ENCODE assay signal across 25 cellular contexts in the genomic region with DNA sequence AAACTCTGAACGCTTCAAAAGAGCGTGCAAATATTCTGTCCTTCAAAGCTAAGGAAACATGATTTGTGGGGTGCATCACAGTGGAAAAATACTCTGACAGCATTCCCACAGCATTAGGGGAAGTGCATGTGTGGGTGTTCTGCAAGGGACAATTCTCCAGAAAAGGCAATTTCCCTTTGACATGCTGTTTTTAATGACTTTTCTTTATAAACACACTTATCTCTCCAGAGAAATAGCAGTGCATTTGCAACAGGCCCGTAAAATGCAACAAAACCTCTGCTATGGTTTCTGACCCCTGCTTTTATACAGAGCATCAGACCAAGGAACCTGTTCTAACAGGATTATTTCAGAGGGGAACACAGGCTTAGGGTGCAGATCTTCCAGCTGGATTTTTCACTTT. TPM values are rescaled to one million over a fixed set of nuclear protein-coding genes. Genes with fewer than 3 reads are reported as not detected.
"Had no signal": no experiment of that assay in that cellular context is flagged by ENCODE, and none has a peak within 500 bp of the region (broad histone marks: within the 10 kb centered on the region; RNA-seq: fewer than 3 reads in every experiment).

No MANE protein-coding gene starts in this region.

- DNase-seq: cerebellar nuclear complex; dermis blood vessel endothelial cell; endodermal cell; gastrocnemius medialis; heart right ventricle; hypothalamus; kidney glomerular epithelial cell; left lung; mesendoderm; naive B cell; nephron progenitor cell; posterior cingulate gyrus; sigmoid colon; stimulated activated CD4-positive, alpha-beta T cell treated with anti-CD3 and anti-CD28 coated beads, Interleukin-12 subunit alpha, Interleukin-12 subunit beta, amount 100 ng/mL, for 4 hours; stimulated activated naive CD4-positive, alpha-beta T cell; stomach; substantia nigra; trophoblast cell had no signal

- H3K9me3 ChIP-seq: gastrocnemius medialis, heart right ventricle, left lung, neutrophil, sigmoid colon, stomach, thoracic aorta had no signal

- H3K4me3 ChIP-seq: gastrocnemius medialis, heart right ventricle, left lung, lung, sigmoid colon, skin epidermis, stomach, thoracic aorta had no signal

- FAIRE-seq: colon, islet of Langerhans had no signal

- H3K36me3 ChIP-seq: gastrocnemius medialis, left lung, sigmoid colon, stomach, thoracic aorta had no signal

- H3K4me1 ChIP-seq: left lung had no signal

- H3K27me3 ChIP-seq: gastrocnemius medialis, heart right ventricle, left lung, neutrophil, sigmoid colon, stomach had no signal

- H3K27ac ChIP-seq: left lung, neutrophil, sigmoid colon, skin epidermis, stomach, thoracic aorta had no signal

RNA-seq across cellular contexts. Expression of a gene that starts 42.6 kb away (rescaled TPM):
- total RNA-seq: pulmonary artery endothelial cell had no signal
